In the genomic region with DNA sequence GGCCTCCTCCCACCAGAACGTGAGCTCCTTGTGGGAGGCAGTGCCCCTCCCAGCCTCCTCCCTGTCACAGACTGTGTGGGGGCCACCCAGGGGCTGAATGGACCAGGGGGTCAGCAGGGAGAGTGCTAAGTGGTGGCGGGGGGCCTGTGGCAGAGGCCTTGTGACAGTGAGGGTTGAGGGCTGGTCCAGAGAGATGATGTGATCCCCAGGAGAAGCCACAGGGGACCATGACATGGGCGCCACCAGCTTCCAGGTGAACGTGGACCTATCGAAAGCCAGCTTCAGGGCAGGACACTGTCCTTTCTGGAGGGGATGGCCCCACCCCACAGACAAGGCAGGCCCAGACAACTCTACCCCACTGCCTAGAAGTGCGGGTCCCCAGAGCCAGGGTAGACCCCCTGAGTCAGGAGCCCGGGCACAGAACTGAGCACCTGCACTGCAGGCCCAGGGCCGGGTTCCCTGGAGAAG, we compare ENCODE assay signal across 18 cellular contexts. TPM values are rescaled to one million over a fixed set of nuclear protein-coding genes. Genes with fewer than 3 reads are reported as not detected.
DNase-seq lines count a peak whose midpoint lies in the region; ATAC-seq and TF ChIP-seq lines count a peak whose summit lies in the region.
"Had no signal": no experiment of that assay in that cellular context is flagged by ENCODE, and none has a peak within 500 bp of the region (broad histone marks: within the 10 kb centered on the region; RNA-seq: fewer than 3 reads in every experiment).

No MANE protein-coding gene starts in this region.

- TF ChIP-seq CTCF in 22Rv1 (IDR thresholded peaks at IDR 0.05), result no peak
- no peak for TF ChIP-seq CTCF in CD4-positive, alpha-beta T cell (IDR thresholded peaks at IDR 0.05)
- TF ChIP-seq CTCF in VCaP (conservative IDR thresholded peaks at IDR 0.05), result no peak
- TF ChIP-seq CTCF in right lobe of liver (IDR thresholded peaks at IDR 0.05), result no peak

- H3K27ac ChIP-seq in 22Rv1, result peak overlapping the region; percentile 93
- H3K27ac ChIP-seq in CD4-positive, alpha-beta T cell (ENCODE audit: low read depth, low read length), result no peak overlapping the region
- H3K27ac ChIP-seq in VCaP, result peak overlapping the region; percentile 77
- H3K27ac ChIP-seq in right lobe of liver, result peak overlapping the region in 2 of 3 donors; percentile 21 to 71
- no peak overlapping the region for H3K27ac ChIP-seq in Karpas-422 (ENCODE audit: low read length)
- H3K27ac ChIP-seq: upper lobe of right lung had no signal

- POLR2A ChIA-PET in CD4-positive, alpha-beta T cell (lab: Charles Lee), result no interaction called here

- H3K27ac Mint-ChIP-seq in CD4-positive, alpha-beta T cell, result peak overlapping the region; percentile 64
- H3K27ac Mint-ChIP-seq: activated CD4-positive, alpha-beta T cell treated with anti-CD3 and anti-CD28 coated beads, Interleukin-2, amount 10 ng/mL, durations not matched to agents 7 days and 5 days had no signal

- CTCF ChIA-PET in CD4-positive, alpha-beta T cell (lab: Charles Lee), result no interaction called here

- no peak for DNase-seq in CD4-positive, alpha-beta T cell
- DNase-seq in right lobe of liver, result peak in 2 of 3 donors; percentile 50 to 54
- no peak for DNase-seq in NCI-H146 (lab: John Stamatoyannopoulos, UW)
- DNase-seq in Karpas-422, result no peak
- no peak for DNase-seq in activated CD4-positive, alpha-beta T cell treated with anti-CD3 and anti-CD28 coated beads for 4 hours
- DNase-seq: activated CD4-positive, alpha-beta T cell treated with anti-CD3 and anti-CD28 coated beads, Interleukin-2, amount 10 ng/mL, durations not matched to agents 7 days and 5 days; activated T-cell treated with anti-CD3 and anti-CD28 coated beads for 4 hours; dermis blood vessel endothelial cell; erythroblast; NCI-H1092; NCI-H774; occipital lobe; PC-3; stimulated activated naive CD8-positive, alpha-beta T cell treated with anti-CD3 and anti-CD28 coated beads, Interleukin-15, amount 100 ng/mL, for 72 hours; upper lobe of right lung had no signal

- 33% methylated on average over 1 of the region's 8 CpGs for WGBS in right lobe of liver (ENCODE audit: insufficient coverage, low coverage, low lambda C conversion rate, missing lambda C conversion rate)

- H2AFZ ChIP-seq in Karpas-422 (ENCODE audit: low read length), result no peak overlapping the region

- ATAC-seq in CD4-positive, alpha-beta T cell (ENCODE audit: poor library complexity), result no peak
- no peak for ATAC-seq in right lobe of liver
- ATAC-seq: PC-3; sciatic nerve; stimulated activated naive CD8-positive, alpha-beta T cell treated with anti-CD3 and anti-CD28 coated beads, Interleukin-15, amount 100 ng/mL, for 72 hours; upper lobe of right lung had no signal

- peaks cover 32% of the 10 kb centered on the region for H3K79me2 ChIP-seq in Karpas-422 (ENCODE audit: low read length)

- no peaks in the 10 kb centered on the region for H3K9me3 Mint-ChIP-seq in CD4-positive, alpha-beta T cell
- H3K9me3 Mint-ChIP-seq: activated CD4-positive, alpha-beta T cell treated with anti-CD3 and anti-CD28 coated beads, Interleukin-2, amount 10 ng/mL, durations not matched to agents 7 days and 5 days; stimulated activated naive CD8-positive, alpha-beta T cell treated with anti-CD3 and anti-CD28 coated beads, Interleukin-15, amount 100 ng/mL, for 72 hours had no signal

- no peak overlapping the region for H3K4me2 ChIP-seq in Karpas-422 (ENCODE audit: low read depth, low read length, poor library complexity, severe bottlenecking)

- peaks cover 18% of the 10 kb centered on the region; the same call in 1 of the 2 replicates for H4K20me1 ChIP-seq in Karpas-422 (ENCODE audit: insufficient read depth, low read depth, low read length)

- H3K36me3 Mint-ChIP-seq in CD4-positive, alpha-beta T cell (ENCODE audit: low read depth), result peaks cover 33% of the 10 kb centered on the region

- no peak for TF ChIP-seq POLR2A in right lobe of liver (IDR thresholded peaks at IDR 0.05)

- peaks cover 0 to 38% (median 14%) of the 10 kb centered on the region in 4 donors for H3K4me1 ChIP-seq in right lobe of liver
- H3K4me1 ChIP-seq in Karpas-422 (ENCODE audit: low read length), result peaks cover 26% of the 10 kb centered on the region

- no peaks in the 10 kb centered on the region for H3K9me3 ChIP-seq in CD4-positive, alpha-beta T cell (ENCODE audit: control insufficient read depth, low read length)
- no peaks in the 10 kb centered on the region for H3K9me3 ChIP-seq in right lobe of liver
- no peaks in the 10 kb centered on the region for H3K9me3 ChIP-seq in Karpas-422 (ENCODE audit: low read length)
- H3K9me3 ChIP-seq: upper lobe of right lung had no signal

- intact Hi-C loops in CD4-positive, alpha-beta T cell (cut with DNase I, micrococcal nuclease), result loop anchor here in 1 of 2 experiments (10.0 kb wide), 1 partner anchor 366 kb away; a partner anchor contains a TSS
- intact Hi-C loops in right lobe of liver (cut with DNase I), result loop anchor here in 1 of 2 donors (5.0 kb wide), 1 partner anchor 43 kb away; no protein-coding TSS in a partner anchor

- peaks cover 21% of the 10 kb centered on the region for H3K4me1 Mint-ChIP-seq in CD4-positive, alpha-beta T cell (ENCODE audit: low read depth)

- peaks cover 0 to 22% (median 4%) of the 10 kb centered on the region in 4 donors for H3K36me3 ChIP-seq in right lobe of liver
- 0 out of 2 replicates have a peak, but pooled peaks cover 2% of the 10 kb centered on the region for H3K36me3 ChIP-seq in Karpas-422 (ENCODE audit: insufficient read depth, low read length)

- H3K27me3 ChIP-seq in CD4-positive, alpha-beta T cell (ENCODE audit: control insufficient read depth, insufficient read depth, low read length), result no peaks in the 10 kb centered on the region
- H3K27me3 ChIP-seq in right lobe of liver (no peaks in the 10 kb centered on the region), Karpas-422 (ENCODE audit: low read length) (no peaks in the 10 kb centered on the region)
- H3K27me3 ChIP-seq: upper lobe of right lung had no signal

- H3K9me2 ChIP-seq in Karpas-422 (replicated peaks; ENCODE audit: insufficient read depth, low read length), result no peaks in the 10 kb centered on the region

- H3K4me3 ChIP-seq in right lobe of liver (no peak overlapping the region), Karpas-422 (ENCODE audit: low read length) (no peak overlapping the region)
- H3K4me3 ChIP-seq: upper lobe of right lung had no signal

- no peaks in the 10 kb centered on the region for H3K27me3 Mint-ChIP-seq in CD4-positive, alpha-beta T cell
- H3K27me3 Mint-ChIP-seq: activated CD4-positive, alpha-beta T cell treated with anti-CD3 and anti-CD28 coated beads, Interleukin-2, amount 10 ng/mL, durations not matched to agents 7 days and 5 days; stimulated activated naive CD8-positive, alpha-beta T cell treated with anti-CD3 and anti-CD28 coated beads, Interleukin-15, amount 100 ng/mL, for 72 hours had no signal

- peak overlapping the region; percentile 48 for H3K4me3 Mint-ChIP-seq in CD4-positive, alpha-beta T cell
- H3K4me3 Mint-ChIP-seq: activated CD4-positive, alpha-beta T cell treated with anti-CD3 and anti-CD28 coated beads, Interleukin-2, amount 10 ng/mL, durations not matched to agents 7 days and 5 days had no signal

- no peak overlapping the region for H3K9ac ChIP-seq in Karpas-422 (ENCODE audit: low read length)

RNA-seq across cellular contexts. Expression of a gene that starts 3.1 kb away (rescaled TPM):
- 10 to 100 TPM; 86.3 to 87.6 TPM for total RNA-seq in CD4-positive, alpha-beta T cell
- 10 to 100 TPM; 18.6 to 42.5 (median 34.5) TPM for total RNA-seq in right lobe of liver
- 38.5 and 73.9 TPM in 2 replicates for total RNA-seq in Karpas-422 (2014; rRNA removed; shearing (Covaris generic); ENCODE audit: low replicate concordance)

RNA-seq across cellular contexts. Expression of a gene that starts 3.5 kb away (rescaled TPM):
- 10 to 100 TPM; 36.4 to 38.1 TPM for total RNA-seq in CD4-positive, alpha-beta T cell
- 10 to 100 TPM; 21.1 to 90.3 (median 32.6) TPM for total RNA-seq in right lobe of liver
- 35.9 and 66.3 TPM in 2 replicates for total RNA-seq in Karpas-422 (2014; rRNA removed; shearing (Covaris generic); ENCODE audit: low replicate concordance)

RNA-seq across cellular contexts. Expression of a gene that starts 6.3 kb away (rescaled TPM):
- total RNA-seq in CD4-positive, alpha-beta T cell, result 10 to 100 TPM; 25.5 to 26.9 TPM
- total RNA-seq in right lobe of liver, result 10 to 100 TPM; 42.5 to 90.5 (median 52.9) TPM
- total RNA-seq in Karpas-422 (2014; rRNA removed; shearing (Covaris generic); ENCODE audit: low replicate concordance), result 101 and 177 TPM in 2 replicates

RNA-seq across cellular contexts. Expression of a gene that starts 6.7 kb away (rescaled TPM):
- 10 to 100 TPM; 28.6 to 30.8 TPM for total RNA-seq in CD4-positive, alpha-beta T cell
- 10 to 100 TPM in 1 of 6 experiments, 1 to 10 TPM in 5; 3.8 to 11.1 (median 5.0) TPM for total RNA-seq in right lobe of liver
- 7.7 and 27.2 TPM in 2 replicates for total RNA-seq in Karpas-422 (2014; rRNA removed; shearing (Covaris generic); ENCODE audit: low replicate concordance)

RNA-seq across cellular contexts. Expression of a gene that starts 7.9 kb away (rescaled TPM):
- 10 to 100 TPM; 46.2 to 54.2 TPM for total RNA-seq in CD4-positive, alpha-beta T cell
- 10 to 100 TPM; 17.9 to 36.1 (median 23.2) TPM for total RNA-seq in right lobe of liver
- 35.9 and 83.0 TPM in 2 replicates for total RNA-seq in Karpas-422 (2014; rRNA removed; shearing (Covaris generic); ENCODE audit: low replicate concordance)

Comparison
In these comparisons a context has a peak if more than half of its experiments do, and no peak if none do; other contexts are left out.
1. H3K27ac ChIP-seq: peak in 22Rv1 (single experiment), VCaP (single experiment) and right lobe of liver (2 of 3); none in CD4-positive, alpha-beta T cell (single experiment) and Karpas-422 (single experiment).
2. DNase-seq: peak in right lobe of liver (2 of 3); none in CD4-positive, alpha-beta T cell (0 of 10), NCI-H146 (single experiment), Karpas-422 (single experiment) and activated CD4-positive, alpha-beta T cell treated with anti-CD3 and anti-CD28 coated beads for 4 hours (0 of 2).